17 cellular contexts compared by ENCODE assay signal in genomic region chr6:24927234-24927955, GRCh38. TPM values are rescaled to one million over a fixed set of nuclear protein-coding genes. Genes with fewer than 3 reads are reported as not detected.
DNase-seq lines count a peak whose midpoint lies in the region; ATAC-seq and TF ChIP-seq lines count a peak whose summit lies in the region.
"Had no signal": no experiment of that assay in that cellular context is flagged by ENCODE, and none has a peak within 500 bp of the region (broad histone marks: within the 10 kb centered on the region; RNA-seq: fewer than 3 reads in every experiment).

No MANE protein-coding gene starts in this region.

- H3K27ac ChIP-seq in CD8-positive, alpha-beta T cell (ENCODE audit: low read depth, low read length), result peak overlapping the region; percentile 50
- H3K27ac ChIP-seq: epithelial cell of prostate, SJSA1, suprapubic skin had no signal

- H3K9me3 Mint-ChIP-seq in CD8-positive, alpha-beta T cell, result no peaks in the 10 kb centered on the region
- H3K9me3 Mint-ChIP-seq in IgD-negative memory B cell, result peaks cover 0 to 2% (median 0%) of the 10 kb centered on the region in 3 donors
- H3K9me3 Mint-ChIP-seq in activated naive CD4-positive, alpha-beta T cell treated with anti-CD3 and anti-CD28 coated beads, Interleukin-2, amount 50 U/mL, for 72 hours, result peaks cover 7% of the 10 kb centered on the region in 2 donors
- H3K9me3 Mint-ChIP-seq in natural killer cell treated with Interleukin-12 subunit alpha and Interleukin-12 subunit beta and Interleukin-15 and Interleukin-18, amount 100 ng/mL, for 72 hours, result peaks cover 6% of the 10 kb centered on the region

- TF ChIP-seq CTCF in CD8-positive, alpha-beta T cell (IDR thresholded peaks at IDR 0.05), result no peak

- H3K36me3 ChIP-seq in CD8-positive, alpha-beta T cell (ENCODE audit: insufficient read depth, low read length), result peaks cover 21% of the 10 kb centered on the region
- H3K36me3 ChIP-seq: heart left ventricle, sigmoid colon, SJSA1, suprapubic skin had no signal

- H3K4me1 ChIP-seq in CD8-positive, alpha-beta T cell (ENCODE audit: insufficient read depth, low read length), result peaks cover 80% of the 10 kb centered on the region

- no peaks in the 10 kb centered on the region for H3K27me3 Mint-ChIP-seq in CD8-positive, alpha-beta T cell (ENCODE audit: low read depth)
- H3K27me3 Mint-ChIP-seq in IgD-negative memory B cell, result peaks cover 2% of the 10 kb centered on the region
- no peaks in the 10 kb centered on the region for H3K27me3 Mint-ChIP-seq in natural killer cell treated with Interleukin-12 subunit alpha and Interleukin-12 subunit beta and Interleukin-15 and Interleukin-18, amount 100 ng/mL, for 72 hours

- no peak for ATAC-seq in CD8-positive, alpha-beta T cell
- ATAC-seq in activated naive CD4-positive, alpha-beta T cell treated with anti-CD3 and anti-CD28 coated beads, Interleukin-2, amount 50 U/mL, for 72 hours, result peak in 1 of 2 donors; percentile 11
- ATAC-seq in natural killer cell treated with Interleukin-12 subunit alpha and Interleukin-12 subunit beta and Interleukin-15 and Interleukin-18, amount 100 ng/mL, for 72 hours, result peak in 1 of 2 donors; percentile 14
- no peak for ATAC-seq in HG03520 (IDR thresholded peaks at IDR 0.05; ENCODE audit: unreplicated experiment)
- no peak for ATAC-seq in HG02678 (IDR thresholded peaks at IDR 0.05; ENCODE audit: unreplicated experiment)
- ATAC-seq: heart left ventricle had no signal

- POLR2A ChIA-PET in CD8-positive, alpha-beta T cell (lab: Charles Lee), result interaction anchor here (1.0 to 15.5 kb wide), 5 partner anchors 15 to 71 kb away, joined by 3 to 404 read pairs (median 18); no protein-coding TSS in a partner anchor

- H3K27me3 ChIP-seq in CD8-positive, alpha-beta T cell (ENCODE audit: insufficient read depth, low read length), result no peaks in the 10 kb centered on the region
- H3K27me3 ChIP-seq: heart left ventricle, sigmoid colon, SJSA1, suprapubic skin had no signal

- DNase-seq in CD8-positive, alpha-beta T cell, result peak in 1 of 7 experiments; percentile 32
- no peak for DNase-seq in activated naive CD4-positive, alpha-beta T cell treated with anti-CD3 and anti-CD28 coated beads, Interleukin-2, amount 50 U/mL, for 72 hours (ENCODE audit: low spot score in 2 of 2)
- no peak for DNase-seq in natural killer cell treated with Interleukin-12 subunit alpha and Interleukin-12 subunit beta and Interleukin-15 and Interleukin-18, amount 100 ng/mL, for 72 hours (ENCODE audit: low spot score)
- no peak for DNase-seq in foreskin melanocyte
- DNase-seq in GF-D8 (lab: John Stamatoyannopoulos, UW), result no peak
- DNase-seq: activated gamma-delta T cell, HCEC 1CT, heart left ventricle, MM.1S, NCI-H2171 treated with DMSO at 0.1 percent for 48 hours, sigmoid colon had no signal

- peaks cover 80% of the 10 kb centered on the region for H3K36me3 Mint-ChIP-seq in CD8-positive, alpha-beta T cell
- peaks cover 27% of the 10 kb centered on the region for H3K36me3 Mint-ChIP-seq in IgD-negative memory B cell
- peaks cover 14 to 43% of the 10 kb centered on the region in 2 donors for H3K36me3 Mint-ChIP-seq in activated naive CD4-positive, alpha-beta T cell treated with anti-CD3 and anti-CD28 coated beads, Interleukin-2, amount 50 U/mL, for 72 hours
- peaks cover 18% of the 10 kb centered on the region for H3K36me3 Mint-ChIP-seq in natural killer cell treated with Interleukin-12 subunit alpha and Interleukin-12 subunit beta and Interleukin-15 and Interleukin-18, amount 100 ng/mL, for 72 hours

- intact Hi-C loops in CD8-positive, alpha-beta T cell (cut with DNase I, micrococcal nuclease), result loop anchor here in 1 of 2 experiments (10.0 kb wide), 1 partner anchor 1607 kb away; the partner anchor contains the start of gene HMGN4

- CTCF ChIA-PET in CD8-positive, alpha-beta T cell (lab: Charles Lee), result interaction anchor here (0.7 to 10.6 kb wide), 6 partner anchors 16 to 71 kb away, joined by 3 to 161 read pairs (median 4); no protein-coding TSS in a partner anchor

- H3K4me3 Mint-ChIP-seq in CD8-positive, alpha-beta T cell, result peak overlapping the region; percentile 97
- H3K4me3 Mint-ChIP-seq in IgD-negative memory B cell, result peak overlapping the region; percentile 80 to 99 (median 88)
- peak overlapping the region; percentile 83 for H3K4me3 Mint-ChIP-seq in natural killer cell treated with Interleukin-12 subunit alpha and Interleukin-12 subunit beta and Interleukin-15 and Interleukin-18, amount 100 ng/mL, for 72 hours

- peaks cover 85% of the 10 kb centered on the region for H3K4me1 Mint-ChIP-seq in CD8-positive, alpha-beta T cell (ENCODE audit: low read depth)
- H3K4me1 Mint-ChIP-seq in IgD-negative memory B cell, result peaks cover 46 to 67% (median 55%) of the 10 kb centered on the region in 3 donors
- H3K4me1 Mint-ChIP-seq in natural killer cell treated with Interleukin-12 subunit alpha and Interleukin-12 subunit beta and Interleukin-15 and Interleukin-18, amount 100 ng/mL, for 72 hours (ENCODE audit: low read depth in 2 of 2), result peaks cover 58 to 90% of the 10 kb centered on the region in 2 donors

- H3K4me3 ChIP-seq in CD8-positive, alpha-beta T cell (ENCODE audit: low read depth, low read length), result peak overlapping the region; percentile 38
- H3K4me3 ChIP-seq: sigmoid colon, SJSA1, suprapubic skin had no signal

- peak overlapping the region; percentile 91 for H3K27ac Mint-ChIP-seq in CD8-positive, alpha-beta T cell
- peak overlapping the region; percentile 31 to 89 (median 87) for H3K27ac Mint-ChIP-seq in IgD-negative memory B cell
- peak overlapping the region; percentile 83 to 92 for H3K27ac Mint-ChIP-seq in activated naive CD4-positive, alpha-beta T cell treated with anti-CD3 and anti-CD28 coated beads, Interleukin-2, amount 50 U/mL, for 72 hours
- peak overlapping the region; percentile 84 to 89 for H3K27ac Mint-ChIP-seq in natural killer cell treated with Interleukin-12 subunit alpha and Interleukin-12 subunit beta and Interleukin-15 and Interleukin-18, amount 100 ng/mL, for 72 hours

- H3K9me3 ChIP-seq in CD8-positive, alpha-beta T cell (ENCODE audit: low read length), result no peaks in the 10 kb centered on the region
- H3K9me3 ChIP-seq: heart left ventricle, sigmoid colon, SJSA1, suprapubic skin had no signal

RNA-seq across cellular contexts. Expression of gene RIPOR2, which starts 8.4 kb away (rescaled TPM):
- 10 to 100 TPM; 92.5 to 93.2 TPM for total RNA-seq in CD8-positive, alpha-beta T cell
- 561 TPM for polyA plus RNA-seq in IgD-negative memory B cell
- 100 to 1,000 TPM in 1 of 2 donors, 10 to 100 TPM in 1; 63.9 to 126 TPM for total RNA-seq in activated naive CD4-positive, alpha-beta T cell treated with anti-CD3 and anti-CD28 coated beads, Interleukin-2, amount 50 U/mL, for 72 hours
- total RNA-seq in natural killer cell treated with Interleukin-12 subunit alpha and Interleukin-12 subunit beta and Interleukin-15 and Interleukin-18, amount 100 ng/mL, for 72 hours, result 10 to 100 TPM; 58.7 to 88.4 TPM
